In genomic region chr5:40601198-40601868, GRCh38 we compare ENCODE assay signal across 2 cellular contexts.
TF ChIP-seq lines count a peak whose summit lies in the region.

No MANE protein-coding gene starts in this region.

TF ChIP-seq in HepG2, 621 proteins besides CTCF, POLR2A, EP300 and RAD21:
- TF ChIP-seq ASH2L (IDR thresholded peaks at IDR 0.05; ENCODE audit: insufficient read length, low read depth, low read length): peak; percentile 45
- 0 out of 2 replicates have a peak, but pooled peaks have one; percentile 43 for TF ChIP-seq KDM6A (CRISPR knock-in tag; IDR thresholded peaks at IDR 0.05; ENCODE audit: low read depth)
- 0 out of 2 replicates have a peak, but pooled peaks have one; percentile 36 for TF ChIP-seq PAXIP1 (CRISPR knock-in tag; conservative IDR thresholded peaks at IDR 0.05)
- no peak for TF ChIP-seq ZNF703 (CRISPR knock-in tag; IDR thresholded peaks at IDR 0.05; ENCODE audit: borderline replicate concordance)
- no peak for TF ChIP-seq ZNF333 (CRISPR knock-in tag; IDR thresholded peaks at IDR 0.05; ENCODE audit: borderline replicate concordance)

TF ChIP-seq in H1, 55 proteins besides CTCF, POLR2A, EP300 and RAD21:
- no peak for TF ChIP-seq CTBP2 (IDR thresholded peaks at IDR 0.05; ENCODE audit: borderline replicate concordance, insufficient read depth, insufficient read length, low read length)
- TF ChIP-seq CBX5 (IDR thresholded peaks at IDR 0.05; ENCODE audit: low read depth, low read length): no peak
- no peak for TF ChIP-seq SP1 (IDR thresholded peaks at IDR 0.05; ENCODE audit: low read depth, low read length)
- TF ChIP-seq SP2 (IDR thresholded peaks at IDR 0.05; ENCODE audit: low read length): no peak
- TF ChIP-seq ASH2L (IDR thresholded peaks at IDR 0.05; ENCODE audit: low read length): no peak
- no peak for TF ChIP-seq ATF3 (IDR thresholded peaks at IDR 0.05; ENCODE audit: insufficient read depth, low read depth, low read length)
- no peak for TF ChIP-seq RFX5 (IDR thresholded peaks at IDR 0.05; ENCODE audit: borderline replicate concordance, low read depth, low read length)
- no peak for TF ChIP-seq SIN3A (conservative IDR thresholded peaks at IDR 0.05 in 1 of 2, IDR thresholded peaks at IDR 0.05 in 1 of 2; ENCODE audit: low read depth in 1 of 2, low read length in 2 of 2)
- no peak for TF ChIP-seq CHD7 (IDR thresholded peaks at IDR 0.05; ENCODE audit: insufficient replicate concordance, low read length)
- TF ChIP-seq KDM5A (IDR thresholded peaks at IDR 0.05; ENCODE audit: low read length): no peak
- no peak for TF ChIP-seq KDM1A (IDR thresholded peaks at IDR 0.05; ENCODE audit: borderline replicate concordance, low read length)
